In the genomic region with DNA sequence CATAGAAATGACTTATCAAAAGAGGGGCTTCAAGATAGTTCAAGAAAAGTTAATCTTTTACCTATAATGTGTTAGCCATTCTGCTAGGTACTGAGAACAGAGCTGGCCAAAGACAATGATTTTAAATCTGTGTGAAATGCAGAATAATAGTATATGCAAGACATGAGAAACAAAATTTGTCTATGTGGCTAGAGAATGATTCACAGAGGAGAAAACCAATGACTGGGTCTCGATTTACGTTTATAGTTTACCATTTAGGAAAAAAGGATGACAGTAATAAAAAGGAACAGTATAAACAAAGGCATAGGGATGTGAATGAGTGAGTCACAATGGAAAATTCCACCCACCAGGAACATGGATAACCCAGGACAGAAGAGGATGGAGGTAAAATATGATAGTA, we compare ENCODE assay signal across 32 cellular contexts. TPM values are rescaled to one million over a fixed set of nuclear protein-coding genes. Genes with fewer than 3 reads are reported as not detected.
"Had no signal": no experiment of that assay in that cellular context is flagged by ENCODE, and none has a peak within 500 bp of the region (broad histone marks: within the 10 kb centered on the region; RNA-seq: fewer than 3 reads in every experiment).

No MANE protein-coding gene starts in this region.

- H3K4me1 ChIP-seq: heart left ventricle, left ventricle myocardium inferior, pancreas, prostate gland, sigmoid colon, upper lobe of left lung, vagina had no signal

- ATAC-seq: activated CD8-positive, alpha-beta T cell treated with anti-CD3 and anti-CD28 coated beads for 36 hours; activated T-cell treated with anti-CD3 and anti-CD28 coated beads, Interleukin-2, amount 50 U/mL, for 4 hours; activated T-helper 17 cell treated with anti-CD3 and anti-CD28 coated beads, Interleukin-2, amount 50 U/mL, for 72 hours; effector memory CD8-positive, alpha-beta T cell; heart left ventricle; pancreas; stimulated activated effector memory CD8-positive, alpha-beta T cell treated with anti-CD3 and anti-CD28 coated beads, Interleukin-12 subunit alpha, Interleukin-12 subunit beta, amount 100 ng/mL, for 72 hours had no signal

- H3K36me3 ChIP-seq: heart left ventricle, left ventricle myocardium inferior, pancreas, prostate gland, sigmoid colon, thoracic aorta, upper lobe of left lung, vagina had no signal

- FAIRE-seq: pancreas, small intestine had no signal

- H3K9me3 ChIP-seq: heart left ventricle, left ventricle myocardium inferior, pancreas, prostate gland, sigmoid colon, thoracic aorta, upper lobe of left lung, vagina had no signal

- H3K27me3 ChIP-seq: heart left ventricle, pancreas, sigmoid colon, upper lobe of left lung, vagina had no signal

- H3K27ac ChIP-seq: heart left ventricle, left ventricle myocardium inferior, pancreas, prostate gland, sigmoid colon, thoracic aorta, upper lobe of left lung, vagina had no signal

- DNase-seq: activated CD4-positive, alpha-beta T cell treated with anti-CD3 and anti-CD28 coated beads, Interleukin-2, amount 50 U/mL, for 1 hour; activated CD4-positive, CD25-positive, alpha-beta regulatory T cell treated with anti-CD3 and anti-CD28 coated beads, Interleukin-2, amount 50 U/mL, for 72 hours; activated CD8-positive, alpha-beta T cell treated with anti-CD3 and anti-CD28 coated beads for 36 hours; activated gamma-delta T cell treated with Interleukin-2 at 50 U/mL for 16 hours; activated naive CD4-positive, alpha-beta T cell treated with anti-CD3 and anti-CD28 coated beads, Interleukin-2, amount 50 U/mL, for 16 hours; activated T-cell treated with anti-CD3 and anti-CD28 coated beads, Interleukin-2, amount 50 U/mL, for 4 hours; amniotic stem cell; caudate nucleus; cortex of kidney; effector memory CD8-positive, alpha-beta T cell; foreskin fibroblast; heart left ventricle; hypothalamus; immature natural killer cell; left ventricle myocardium inferior; nephron progenitor cell; pancreas; sigmoid colon; small intestine; stimulated activated CD4-positive, alpha-beta T cell treated with anti-CD3 and anti-CD28 coated beads, Interleukin-4, amount 100 ng/mL, for 24 hours; T-helper 2 cell; upper lobe of left lung had no signal

- H3K4me3 ChIP-seq: heart left ventricle, left ventricle myocardium inferior, pancreas, prostate gland, sigmoid colon, thoracic aorta, upper lobe of left lung, vagina had no signal

RNA-seq across cellular contexts. Expression of a gene that starts 31.9 kb away (rescaled TPM):
- total RNA-seq: activated CD8-positive, alpha-beta T cell treated with anti-CD3 and anti-CD28 coated beads for 36 hours; activated T-cell treated with anti-CD3 and anti-CD28 coated beads, Interleukin-2, amount 50 U/mL, for 4 hours; activated T-helper 17 cell treated with anti-CD3 and anti-CD28 coated beads, Interleukin-2, amount 50 U/mL, for 72 hours; chondrocyte; fibroblast of lung; left ventricle myocardium inferior; lung microvascular endothelial cell; pancreas; sigmoid colon; subcutaneous adipose tissue; upper lobe of left lung; vagina had no signal
- polyA plus RNA-seq: esophagus, fibroblast of lung, heart left ventricle, immature natural killer cell, pancreas, small intestine had no signal
